ENCODE assay signal across 23 cellular contexts in genomic region chr2:97918818-97919217, GRCh38.
"Had no signal": no experiment of that assay in that cellular context is flagged by ENCODE, and none has a peak within 500 bp of the region (broad histone marks: within the 10 kb centered on the region; RNA-seq: fewer than 3 reads in every experiment).

No MANE protein-coding gene starts in this region.

- H3K27ac ChIP-seq: colonic mucosa, dorsolateral prefrontal cortex, esophagus muscularis mucosa, foreskin keratinocyte, gastroesophageal sphincter, heart right ventricle, left lung, lower lobe of right lung had no signal

- DNase-seq: colonic mucosa; cortex of kidney; dermis blood vessel endothelial cell; dorsolateral prefrontal cortex; effector CD4-positive, alpha-beta T cell; effector memory CD4-positive, alpha-beta T cell; foreskin keratinocyte; glutamatergic neuron; head of caudate nucleus; heart right ventricle; hippocampal formation; left cardiac atrium; left lung; left ventricle myocardium superior; lower lobe of right lung; mesenchymal stem cell; mucosa of descending colon; naive thymus-derived CD4-positive, alpha-beta T cell had no signal

- H3K4me1 ChIP-seq: colonic mucosa, left lung, lower lobe of right lung had no signal

- FAIRE-seq: endothelial cell of umbilical vein, islet of Langerhans, keratinocyte had no signal

- H3K36me3 ChIP-seq: colonic mucosa had no signal

- H3K9me3 ChIP-seq: colonic mucosa, esophagus muscularis mucosa, gastroesophageal sphincter, left lung, lower lobe of right lung, mucosa of descending colon had no signal

- H3K4me3 ChIP-seq: colonic mucosa, dorsolateral prefrontal cortex, esophagus muscularis mucosa, gastroesophageal sphincter, heart right ventricle, left lung, lower lobe of right lung, mucosa of descending colon had no signal

- H3K27me3 ChIP-seq: colonic mucosa, dorsolateral prefrontal cortex, esophagus muscularis mucosa, foreskin keratinocyte, gastroesophageal sphincter, heart right ventricle, left lung had no signal

- ATAC-seq: foreskin keratinocyte; gastroesophageal sphincter; heart right ventricle; left cardiac atrium; left lung; left ventricle myocardium superior; lower lobe of right lung; mucosa of descending colon; naive thymus-derived CD4-positive, alpha-beta T cell had no signal
